ENCODE assay signal across 8 cellular contexts in genomic region chr17:81040791-81041337, GRCh38. TPM values are rescaled to one million over a fixed set of nuclear protein-coding genes. Genes with fewer than 3 reads are reported as not detected.
DNase-seq lines count a peak whose midpoint lies in the region; ATAC-seq and TF ChIP-seq lines count a peak whose summit lies in the region.

No MANE protein-coding gene starts in this region.

- ATAC-seq in left ventricle myocardium superior (no peak), upper lobe of right lung (no peak), GM18505 (IDR thresholded peaks at IDR 0.05; ENCODE audit: unreplicated experiment) (no peak)

- H3K4me1 ChIP-seq in right atrium auricular region, result peaks cover 0 to 92% of the 10 kb centered on the region in 2 donors
- H3K4me1 ChIP-seq in upper lobe of right lung, result peaks cover 77% of the 10 kb centered on the region

- H3K27ac ChIP-seq in right atrium auricular region, result peak overlapping the region; percentile 15 to 16
- H3K27ac ChIP-seq in upper lobe of right lung, result peak overlapping the region; percentile 58

- H3K36me3 ChIP-seq in right atrium auricular region (no peaks in the 10 kb centered on the region), upper lobe of right lung (no peaks in the 10 kb centered on the region)

- intact Hi-C loops in left ventricle myocardium superior (cut with micrococcal nuclease) (no loop called here), upper lobe of right lung (cut with DNase I) (no loop called here)

- no peaks in the 10 kb centered on the region for H3K9me3 ChIP-seq in right atrium auricular region
- H3K9me3 ChIP-seq in upper lobe of right lung, result no peaks in the 10 kb centered on the region

- no peak for TF ChIP-seq POLR2A in GM18505 (IDR thresholded peaks at IDR 0.05; ENCODE audit: borderline replicate concordance, extremely low read depth, insufficient read depth, insufficient read length)

- no peak overlapping the region for H3K4me3 ChIP-seq in right atrium auricular region
- H3K4me3 ChIP-seq in foreskin fibroblast (ENCODE audit: low read depth in 1 of 2, low read length in 2 of 2), result no peak overlapping the region
- H3K4me3 ChIP-seq in upper lobe of right lung, result no peak overlapping the region

- H3K27me3 ChIP-seq in right atrium auricular region (no peaks in the 10 kb centered on the region), upper lobe of right lung (no peaks in the 10 kb centered on the region)

- DNase-seq in right atrium auricular region (ENCODE audit: low spot score), result no peak
- DNase-seq in left ventricle myocardium superior, result no peak
- DNase-seq in SKM-1 (lab: John Stamatoyannopoulos, UW; ENCODE audit: unreplicated experiment), result peak; percentile 15
- no peak for DNase-seq in foreskin fibroblast
- no peak for DNase-seq in upper lobe of right lung
- no peak for DNase-seq in NCI-H345 treated with DMSO at 0.1 percent for 48 hours (lab: John Stamatoyannopoulos, UW; ENCODE audit: unreplicated experiment)
- DNase-seq in foreskin melanocyte, result no peak

- TF ChIP-seq CTCF in right atrium auricular region (IDR thresholded peaks at IDR 0.05) (peak in 1 of 2 donors; percentile 43), foreskin fibroblast (IDR thresholded peaks at IDR 0.05; ENCODE audit: low read depth, low read length) (peak; percentile 48), upper lobe of right lung (IDR thresholded peaks at IDR 0.05) (peak; percentile 37)

RNA-seq across cellular contexts. Expression of gene BAIAP2, which starts 5.9 kb away (rescaled TPM):
- total RNA-seq in right atrium auricular region (10 to 100 TPM; 27.9 to 36.5 TPM), left ventricle myocardium superior (32.7 TPM), upper lobe of right lung (139 TPM)

RNA-seq across cellular contexts. Expression of gene CHMP6, which starts 49.2 kb away (rescaled TPM):
- total RNA-seq in right atrium auricular region, result 10 to 100 TPM; 12.9 to 17.5 TPM
- 19.5 TPM for total RNA-seq in left ventricle myocardium superior
- 29.9 TPM for total RNA-seq in upper lobe of right lung
